ENCODE assay signal across 1 cellular context in the genomic region with DNA sequence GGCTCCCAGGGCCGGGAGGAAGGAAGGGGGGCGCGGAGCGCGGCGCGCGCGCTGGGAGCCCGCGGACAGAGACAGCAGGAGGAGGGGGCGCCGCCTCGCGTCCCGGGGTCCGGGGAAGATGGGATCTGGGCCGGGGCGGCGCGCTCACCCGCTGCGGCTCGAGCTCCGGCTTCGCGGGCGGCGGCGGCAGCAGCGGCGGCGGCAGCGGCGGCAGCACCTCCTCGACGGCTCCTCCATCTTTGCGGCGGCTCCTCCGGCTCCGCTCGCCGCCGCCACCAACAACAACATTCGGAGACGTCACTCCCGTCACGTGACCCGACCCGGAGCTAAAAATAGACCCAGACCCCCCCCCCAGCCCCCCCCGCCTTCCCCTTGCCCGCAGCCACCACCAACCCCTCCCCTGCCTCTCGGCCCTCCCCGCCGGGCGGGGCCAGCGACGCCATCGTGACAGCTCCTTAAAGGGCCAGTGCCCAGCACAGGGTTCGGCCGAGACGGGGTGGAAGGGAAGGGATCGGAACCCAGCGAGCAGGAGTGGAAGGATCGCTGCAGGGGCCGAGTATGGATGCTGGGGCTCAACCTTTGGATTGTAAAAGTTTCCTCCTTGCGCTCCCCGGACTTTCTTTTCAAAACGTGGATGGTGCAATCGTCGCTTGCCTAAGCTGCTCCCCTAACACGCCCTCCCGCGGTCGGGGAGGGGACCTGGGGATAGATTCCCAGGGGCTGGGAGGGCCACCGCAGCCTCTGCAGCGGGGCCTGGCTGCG.
A peak's percentile ranks its signal among the peaks of the same experiment; 100 is the strongest.
TF ChIP-seq lines count a peak whose summit lies in the region.

A gene (minus strand): TSS at position 286 of the 762 bp plus-strand sequence. CDS start 6,126 bp downstream, outside the sequence.

TF ChIP-seq in HEK293, 187 proteins besides CTCF, POLR2A, EP300 and RAD21 (continued from another document and continues in another):
- TF ChIP-seq, protein P1, sequence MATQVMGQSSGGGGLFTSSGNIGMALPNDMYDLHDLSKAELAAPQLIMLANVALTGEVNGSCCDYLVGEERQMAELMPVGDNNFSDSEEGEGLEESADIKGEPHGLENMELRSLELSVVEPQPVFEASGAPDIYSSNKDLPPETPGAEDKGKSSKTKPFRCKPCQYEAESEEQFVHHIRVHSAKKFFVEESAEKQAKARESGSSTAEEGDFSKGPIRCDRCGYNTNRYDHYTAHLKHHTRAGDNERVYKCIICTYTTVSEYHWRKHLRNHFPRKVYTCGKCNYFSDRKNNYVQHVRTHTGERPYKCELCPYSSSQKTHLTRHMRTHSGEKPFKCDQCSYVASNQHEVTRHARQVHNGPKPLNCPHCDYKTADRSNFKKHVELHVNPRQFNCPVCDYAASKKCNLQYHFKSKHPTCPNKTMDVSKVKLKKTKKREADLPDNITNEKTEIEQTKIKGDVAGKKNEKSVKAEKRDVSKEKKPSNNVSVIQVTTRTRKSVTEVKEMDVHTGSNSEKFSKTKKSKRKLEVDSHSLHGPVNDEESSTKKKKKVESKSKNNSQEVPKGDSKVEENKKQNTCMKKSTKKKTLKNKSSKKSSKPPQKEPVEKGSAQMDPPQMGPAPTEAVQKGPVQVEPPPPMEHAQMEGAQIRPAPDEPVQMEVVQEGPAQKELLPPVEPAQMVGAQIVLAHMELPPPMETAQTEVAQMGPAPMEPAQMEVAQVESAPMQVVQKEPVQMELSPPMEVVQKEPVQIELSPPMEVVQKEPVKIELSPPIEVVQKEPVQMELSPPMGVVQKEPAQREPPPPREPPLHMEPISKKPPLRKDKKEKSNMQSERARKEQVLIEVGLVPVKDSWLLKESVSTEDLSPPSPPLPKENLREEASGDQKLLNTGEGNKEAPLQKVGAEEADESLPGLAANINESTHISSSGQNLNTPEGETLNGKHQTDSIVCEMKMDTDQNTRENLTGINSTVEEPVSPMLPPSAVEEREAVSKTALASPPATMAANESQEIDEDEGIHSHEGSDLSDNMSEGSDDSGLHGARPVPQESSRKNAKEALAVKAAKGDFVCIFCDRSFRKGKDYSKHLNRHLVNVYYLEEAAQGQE (tag by site-specific recombination; IDR thresholded peaks at IDR 0.05), result no peak
- TF ChIP-seq ZNF585B (tag by site-specific recombination; IDR thresholded peaks at IDR 0.05) (no peak), TCF7L2 (IDR thresholded peaks at IDR 0.05; ENCODE audit: borderline replicate concordance, low read depth, low read length) (no peak), ZNF792 (tag by site-specific recombination; IDR thresholded peaks at IDR 0.05) (no peak), ZNF623 (tag by site-specific recombination; IDR thresholded peaks at IDR 0.05) (no peak), BCL11A (tag by site-specific recombination; IDR thresholded peaks at IDR 0.05; ENCODE audit: low read depth) (no peak), ZFP3 (tag by site-specific recombination; IDR thresholded peaks at IDR 0.05; ENCODE audit: low read depth) (no peak), ZNF558 (tag by site-specific recombination; IDR thresholded peaks at IDR 0.05) (peak; percentile 45; the same call in 1 of the 2 replicates), ZNF529 (tag by site-specific recombination; IDR thresholded peaks at IDR 0.05; ENCODE audit: insufficient replicate concordance) (no peak), MEIS1 (CRISPR knock-in tag; IDR thresholded peaks at IDR 0.05; ENCODE audit: borderline replicate concordance) (no peak), MZF1 (tag by site-specific recombination; IDR thresholded peaks at IDR 0.05; ENCODE audit: borderline replicate concordance) (peak; percentile 93; the same call in 1 of the 2 replicates), ZNF335 (tag by site-specific recombination; conservative IDR thresholded peaks at IDR 0.05) (peak; percentile 86), ZNF24 (tag by site-specific recombination; IDR thresholded peaks at IDR 0.05) (peak; percentile 60; the same call in 1 of the 2 replicates), ZNF366 (tag by site-specific recombination; conservative IDR thresholded peaks at IDR 0.05) (peak; percentile 47; the same call in 1 of the 2 replicates), TRIM28 (IDR thresholded peaks at IDR 0.05; ENCODE audit: borderline replicate concordance, low read length) (peak; percentile 51; the same call in 1 of the 2 replicates), GFI1B (tag by site-specific recombination; IDR thresholded peaks at IDR 0.05) (no peak), ZSCAN30 (tag by site-specific recombination; IDR thresholded peaks at IDR 0.05) (peak; percentile 61), ZNF555 (tag by site-specific recombination; conservative IDR thresholded peaks at IDR 0.05) (no peak), REPIN1 (tag by site-specific recombination; IDR thresholded peaks at IDR 0.05; ENCODE audit: low read depth) (no peak), SALL2 (tag by site-specific recombination; IDR thresholded peaks at IDR 0.05; ENCODE audit: borderline replicate concordance) (no peak), ZNF146 (tag by site-specific recombination; IDR thresholded peaks at IDR 0.05) (no peak), ZNF426 (tag by site-specific recombination; IDR thresholded peaks at IDR 0.05) (no peak), ZBTB1 (tag by site-specific recombination; IDR thresholded peaks at IDR 0.05) (no peak), ZNF211 (tag by site-specific recombination; IDR thresholded peaks at IDR 0.05; ENCODE audit: low read depth) (no peak), ZBTB21 (tag by site-specific recombination; IDR thresholded peaks at IDR 0.05) (0 out of 2 replicates have a peak, but pooled peaks have one; percentile 48), KLF9 (tag by site-specific recombination; IDR thresholded peaks at IDR 0.05; ENCODE audit: low read depth) (peak; percentile 66; the same call in 1 of the 2 replicates), ZNF133 (tag by site-specific recombination; IDR thresholded peaks at IDR 0.05) (no peak), ZNF560 (tag by site-specific recombination; IDR thresholded peaks at IDR 0.05; ENCODE audit: borderline replicate concordance) (no peak), ZNF837 (tag by site-specific recombination; IDR thresholded peaks at IDR 0.05) (no peak), ZNF311 (tag by site-specific recombination; IDR thresholded peaks at IDR 0.05; ENCODE audit: borderline replicate concordance) (no peak), RBAK (tag by site-specific recombination; IDR thresholded peaks at IDR 0.05) (no peak), ZNF37A (tag by site-specific recombination; IDR thresholded peaks at IDR 0.05) (no peak), ZNF350 (tag by site-specific recombination; IDR thresholded peaks at IDR 0.05) (no peak), GLIS1 (tag by site-specific recombination; IDR thresholded peaks at IDR 0.05) (peak; percentile 86; the same call in 1 of the 2 replicates), SP3 (tag by site-specific recombination; IDR thresholded peaks at IDR 0.05) (peak; percentile 92)
- TF ChIP-seq, protein P2, sequence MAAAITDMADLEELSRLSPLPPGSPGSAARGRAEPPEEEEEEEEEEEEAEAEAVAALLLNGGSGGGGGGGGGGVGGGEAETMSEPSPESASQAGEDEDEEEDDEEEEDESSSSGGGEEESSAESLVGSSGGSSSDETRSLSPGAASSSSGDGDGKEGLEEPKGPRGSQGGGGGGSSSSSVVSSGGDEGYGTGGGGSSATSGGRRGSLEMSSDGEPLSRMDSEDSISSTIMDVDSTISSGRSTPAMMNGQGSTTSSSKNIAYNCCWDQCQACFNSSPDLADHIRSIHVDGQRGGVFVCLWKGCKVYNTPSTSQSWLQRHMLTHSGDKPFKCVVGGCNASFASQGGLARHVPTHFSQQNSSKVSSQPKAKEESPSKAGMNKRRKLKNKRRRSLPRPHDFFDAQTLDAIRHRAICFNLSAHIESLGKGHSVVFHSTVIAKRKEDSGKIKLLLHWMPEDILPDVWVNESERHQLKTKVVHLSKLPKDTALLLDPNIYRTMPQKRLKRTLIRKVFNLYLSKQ (tag by site-specific recombination; IDR thresholded peaks at IDR 0.05; ENCODE audit: borderline replicate concordance), result no peak
- TF ChIP-seq, protein P3, sequence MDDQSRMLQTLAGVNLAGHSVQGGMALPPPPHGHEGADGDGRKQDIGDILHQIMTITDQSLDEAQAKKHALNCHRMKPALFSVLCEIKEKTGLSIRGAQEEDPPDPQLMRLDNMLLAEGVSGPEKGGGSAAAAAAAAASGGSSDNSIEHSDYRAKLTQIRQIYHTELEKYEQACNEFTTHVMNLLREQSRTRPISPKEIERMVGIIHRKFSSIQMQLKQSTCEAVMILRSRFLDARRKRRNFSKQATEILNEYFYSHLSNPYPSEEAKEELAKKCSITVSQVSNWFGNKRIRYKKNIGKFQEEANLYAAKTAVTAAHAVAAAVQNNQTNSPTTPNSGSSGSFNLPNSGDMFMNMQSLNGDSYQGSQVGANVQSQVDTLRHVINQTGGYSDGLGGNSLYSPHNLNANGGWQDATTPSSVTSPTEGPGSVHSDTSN (CRISPR knock-in tag; IDR thresholded peaks at IDR 0.05), result 0 out of 2 replicates have a peak, but pooled peaks have one; percentile 68
- TF ChIP-seq, protein P4, sequence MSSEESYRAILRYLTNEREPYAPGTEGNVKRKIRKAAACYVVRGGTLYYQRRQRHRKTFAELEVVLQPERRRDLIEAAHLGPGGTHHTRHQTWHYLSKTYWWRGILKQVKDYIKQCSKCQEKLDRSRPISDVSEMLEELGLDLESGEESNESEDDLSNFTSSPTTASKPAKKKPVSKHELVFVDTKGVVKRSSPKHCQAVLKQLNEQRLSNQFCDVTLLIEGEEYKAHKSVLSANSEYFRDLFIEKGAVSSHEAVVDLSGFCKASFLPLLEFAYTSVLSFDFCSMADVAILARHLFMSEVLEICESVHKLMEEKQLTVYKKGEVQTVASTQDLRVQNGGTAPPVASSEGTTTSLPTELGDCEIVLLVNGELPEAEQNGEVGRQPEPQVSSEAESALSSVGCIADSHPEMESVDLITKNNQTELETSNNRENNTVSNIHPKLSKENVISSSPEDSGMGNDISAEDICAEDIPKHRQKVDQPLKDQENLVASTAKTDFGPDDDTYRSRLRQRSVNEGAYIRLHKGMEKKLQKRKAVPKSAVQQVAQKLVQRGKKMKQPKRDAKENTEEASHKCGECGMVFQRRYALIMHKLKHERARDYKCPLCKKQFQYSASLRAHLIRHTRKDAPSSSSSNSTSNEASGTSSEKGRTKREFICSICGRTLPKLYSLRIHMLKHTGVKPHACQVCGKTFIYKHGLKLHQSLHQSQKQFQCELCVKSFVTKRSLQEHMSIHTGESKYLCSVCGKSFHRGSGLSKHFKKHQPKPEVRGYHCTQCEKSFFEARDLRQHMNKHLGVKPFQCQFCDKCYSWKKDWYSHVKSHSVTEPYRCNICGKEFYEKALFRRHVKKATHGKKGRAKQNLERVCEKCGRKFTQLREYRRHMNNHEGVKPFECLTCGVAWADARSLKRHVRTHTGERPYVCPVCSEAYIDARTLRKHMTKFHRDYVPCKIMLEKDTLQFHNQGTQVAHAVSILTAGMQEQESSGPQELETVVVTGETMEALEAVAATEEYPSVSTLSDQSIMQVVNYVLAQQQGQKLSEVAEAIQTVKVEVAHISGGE (tag by site-specific recombination; conservative IDR thresholded peaks at IDR 0.05; ENCODE audit: low read depth), result 0 out of 2 replicates have a peak, but pooled peaks have one; percentile 31
- TF ChIP-seq, protein P5, sequence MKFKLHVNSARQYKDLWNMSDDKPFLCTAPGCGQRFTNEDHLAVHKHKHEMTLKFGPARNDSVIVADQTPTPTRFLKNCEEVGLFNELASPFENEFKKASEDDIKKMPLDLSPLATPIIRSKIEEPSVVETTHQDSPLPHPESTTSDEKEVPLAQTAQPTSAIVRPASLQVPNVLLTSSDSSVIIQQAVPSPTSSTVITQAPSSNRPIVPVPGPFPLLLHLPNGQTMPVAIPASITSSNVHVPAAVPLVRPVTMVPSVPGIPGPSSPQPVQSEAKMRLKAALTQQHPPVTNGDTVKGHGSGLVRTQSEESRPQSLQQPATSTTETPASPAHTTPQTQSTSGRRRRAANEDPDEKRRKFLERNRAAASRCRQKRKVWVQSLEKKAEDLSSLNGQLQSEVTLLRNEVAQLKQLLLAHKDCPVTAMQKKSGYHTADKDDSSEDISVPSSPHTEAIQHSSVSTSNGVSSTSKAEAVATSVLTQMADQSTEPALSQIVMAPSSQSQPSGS (tag by site-specific recombination; IDR thresholded peaks at IDR 0.05; ENCODE audit: low read depth), result no peak
- TF ChIP-seq, protein P6, sequence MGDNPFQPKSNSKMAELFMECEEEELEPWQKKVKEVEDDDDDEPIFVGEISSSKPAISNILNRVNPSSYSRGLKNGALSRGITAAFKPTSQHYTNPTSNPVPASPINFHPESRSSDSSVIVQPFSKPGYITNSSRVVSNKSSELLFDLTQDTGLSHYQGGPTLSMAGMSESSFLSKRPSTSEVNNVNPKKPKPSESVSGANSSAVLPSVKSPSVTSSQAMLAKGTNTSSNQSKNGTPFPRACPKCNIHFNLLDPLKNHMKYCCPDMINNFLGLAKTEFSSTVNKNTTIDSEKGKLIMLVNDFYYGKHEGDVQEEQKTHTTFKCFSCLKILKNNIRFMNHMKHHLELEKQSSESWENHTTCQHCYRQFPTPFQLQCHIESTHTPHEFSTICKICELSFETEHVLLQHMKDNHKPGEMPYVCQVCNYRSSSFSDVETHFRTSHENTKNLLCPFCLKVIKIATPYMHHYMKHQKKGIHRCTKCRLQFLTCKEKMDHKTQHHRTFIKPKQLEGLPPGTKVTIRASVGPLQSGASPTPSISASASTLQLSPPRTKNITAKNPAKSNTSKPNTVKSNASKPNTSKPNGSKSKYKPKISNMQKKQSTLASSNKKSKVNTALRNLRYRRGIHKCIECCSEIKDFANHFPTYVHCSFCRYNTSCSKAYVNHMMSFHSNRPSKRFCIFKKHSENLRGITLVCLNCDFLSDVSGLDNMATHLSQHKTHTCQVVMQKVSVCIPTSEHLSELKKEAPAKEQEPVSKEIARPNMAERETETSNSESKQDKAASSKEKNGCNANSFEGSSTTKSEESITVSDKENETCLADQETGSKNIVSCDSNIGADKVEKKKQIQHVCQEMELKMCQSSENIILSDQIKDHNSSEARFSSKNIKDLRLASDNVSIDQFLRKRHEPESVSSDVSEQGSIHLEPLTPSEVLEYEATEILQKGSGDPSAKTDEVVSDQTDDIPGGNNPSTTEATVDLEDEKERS (tag by site-specific recombination; IDR thresholded peaks at IDR 0.05), result no peak
- TF ChIP-seq, protein P7, sequence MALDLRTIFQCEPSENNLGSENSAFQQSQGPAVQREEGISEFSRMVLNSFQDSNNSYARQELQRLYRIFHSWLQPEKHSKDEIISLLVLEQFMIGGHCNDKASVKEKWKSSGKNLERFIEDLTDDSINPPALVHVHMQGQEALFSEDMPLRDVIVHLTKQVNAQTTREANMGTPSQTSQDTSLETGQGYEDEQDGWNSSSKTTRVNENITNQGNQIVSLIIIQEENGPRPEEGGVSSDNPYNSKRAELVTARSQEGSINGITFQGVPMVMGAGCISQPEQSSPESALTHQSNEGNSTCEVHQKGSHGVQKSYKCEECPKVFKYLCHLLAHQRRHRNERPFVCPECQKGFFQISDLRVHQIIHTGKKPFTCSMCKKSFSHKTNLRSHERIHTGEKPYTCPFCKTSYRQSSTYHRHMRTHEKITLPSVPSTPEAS (tag by site-specific recombination; IDR thresholded peaks at IDR 0.05), result peak; percentile 51; the same call in 1 of the 2 replicates
- TF ChIP-seq, protein P8, sequence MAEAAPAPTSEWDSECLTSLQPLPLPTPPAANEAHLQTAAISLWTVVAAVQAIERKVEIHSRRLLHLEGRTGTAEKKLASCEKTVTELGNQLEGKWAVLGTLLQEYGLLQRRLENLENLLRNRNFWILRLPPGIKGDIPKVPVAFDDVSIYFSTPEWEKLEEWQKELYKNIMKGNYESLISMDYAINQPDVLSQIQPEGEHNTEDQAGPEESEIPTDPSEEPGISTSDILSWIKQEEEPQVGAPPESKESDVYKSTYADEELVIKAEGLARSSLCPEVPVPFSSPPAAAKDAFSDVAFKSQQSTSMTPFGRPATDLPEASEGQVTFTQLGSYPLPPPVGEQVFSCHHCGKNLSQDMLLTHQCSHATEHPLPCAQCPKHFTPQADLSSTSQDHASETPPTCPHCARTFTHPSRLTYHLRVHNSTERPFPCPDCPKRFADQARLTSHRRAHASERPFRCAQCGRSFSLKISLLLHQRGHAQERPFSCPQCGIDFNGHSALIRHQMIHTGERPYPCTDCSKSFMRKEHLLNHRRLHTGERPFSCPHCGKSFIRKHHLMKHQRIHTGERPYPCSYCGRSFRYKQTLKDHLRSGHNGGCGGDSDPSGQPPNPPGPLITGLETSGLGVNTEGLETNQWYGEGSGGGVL (tag by site-specific recombination; IDR thresholded peaks at IDR 0.05), result peak; percentile 90
